In genomic region chr3:294096-294495, GRCh38 we compare ENCODE assay signal across 19 cellular contexts.
"Had no signal": no experiment of that assay in that cellular context is flagged by ENCODE, and none has a peak within 500 bp of the region (broad histone marks: within the 10 kb centered on the region; RNA-seq: fewer than 3 reads in every experiment).

No MANE protein-coding gene starts in this region.

- H3K27ac ChIP-seq: neutrophil, parathyroid adenoma, stomach, testis, upper lobe of left lung had no signal

- DNase-seq: activated CD4-positive, alpha-beta T cell treated with anti-CD3 and anti-CD28 coated beads, Interleukin-2, amount 50 U/mL, for 1 hour; activated naive CD4-positive, alpha-beta T cell; activated naive CD8-positive, alpha-beta T cell treated with anti-CD3 and anti-CD28 coated beads, Interleukin-2, amount 10 ng/mL, durations not matched to agents 7 days and 5 days; activated T-cell treated with anti-CD3 and anti-CD28 coated beads for 4 hours; erythroblast; mesenchymal stem cell; naive thymus-derived CD8-positive, alpha-beta T cell; stimulated activated CD4-positive, alpha-beta T cell treated with anti-CD3 and anti-CD28 coated beads, Interleukin-12 subunit alpha, Interleukin-12 subunit beta, amount 100 ng/mL, for 4 hours; stimulated activated CD4-positive, alpha-beta T cell treated with anti-CD3 and anti-CD28 coated beads, Interleukin-2, amount 100 ng/mL, for 24 hours; stomach; testis had no signal

- H3K36me3 Mint-ChIP-seq: activated naive CD8-positive, alpha-beta T cell treated with anti-CD3 and anti-CD28 coated beads, Interleukin-2, amount 10 ng/mL, durations not matched to agents 7 days and 5 days had no signal

- H3K36me3 ChIP-seq: neutrophil, stomach, upper lobe of left lung had no signal

- H3K9me3 ChIP-seq: neutrophil, stomach, testis, upper lobe of left lung had no signal

- ATAC-seq: activated CD4-positive, CD25-positive, alpha-beta regulatory T cell treated with anti-CD3 and anti-CD28 coated beads, Interleukin-2, amount 50 U/mL, for 24 hours; left lobe of liver; naive thymus-derived CD8-positive, alpha-beta T cell had no signal

- H3K27me3 Mint-ChIP-seq: activated naive CD8-positive, alpha-beta T cell treated with anti-CD3 and anti-CD28 coated beads, Interleukin-2, amount 10 ng/mL, durations not matched to agents 7 days and 5 days; brain; dendritic cell treated with granulocyte-macrophage colony-stimulating factor and Interleukin-4, amounts not matched to agents 40 ng/mL and 50 ng/mL, for 4 days had no signal

- H3K27ac Mint-ChIP-seq: activated naive CD8-positive, alpha-beta T cell treated with anti-CD3 and anti-CD28 coated beads, Interleukin-2, amount 10 ng/mL, durations not matched to agents 7 days and 5 days; dendritic cell treated with granulocyte-macrophage colony-stimulating factor and Interleukin-4, amounts not matched to agents 40 ng/mL and 50 ng/mL, for 4 days; naive thymus-derived CD8-positive, alpha-beta T cell; T-helper 2 cell treated with Interferon-gamma antibody and Interleukin-4, amounts not matched to agents 5 μg/mL and 100 μg/mL, for 36 hours had no signal

- H3K27me3 ChIP-seq: neutrophil, testis, upper lobe of left lung had no signal

- H3K4me1 Mint-ChIP-seq: activated naive CD8-positive, alpha-beta T cell treated with anti-CD3 and anti-CD28 coated beads, Interleukin-2, amount 10 ng/mL, durations not matched to agents 7 days and 5 days had no signal

- H3K4me1 ChIP-seq: parathyroid adenoma, stomach, testis, upper lobe of left lung had no signal

- H3K4me3 Mint-ChIP-seq: activated naive CD8-positive, alpha-beta T cell treated with anti-CD3 and anti-CD28 coated beads, Interleukin-2, amount 10 ng/mL, durations not matched to agents 7 days and 5 days; brain; dendritic cell treated with granulocyte-macrophage colony-stimulating factor and Interleukin-4, amounts not matched to agents 40 ng/mL and 50 ng/mL, for 4 days; naive thymus-derived CD8-positive, alpha-beta T cell; T-helper 2 cell treated with Interferon-gamma antibody and Interleukin-4, amounts not matched to agents 5 μg/mL and 100 μg/mL, for 36 hours had no signal

- H3K4me3 ChIP-seq: stomach, testis, upper lobe of left lung had no signal
